ENCODE assay signal across 14 cellular contexts in the genomic region with DNA sequence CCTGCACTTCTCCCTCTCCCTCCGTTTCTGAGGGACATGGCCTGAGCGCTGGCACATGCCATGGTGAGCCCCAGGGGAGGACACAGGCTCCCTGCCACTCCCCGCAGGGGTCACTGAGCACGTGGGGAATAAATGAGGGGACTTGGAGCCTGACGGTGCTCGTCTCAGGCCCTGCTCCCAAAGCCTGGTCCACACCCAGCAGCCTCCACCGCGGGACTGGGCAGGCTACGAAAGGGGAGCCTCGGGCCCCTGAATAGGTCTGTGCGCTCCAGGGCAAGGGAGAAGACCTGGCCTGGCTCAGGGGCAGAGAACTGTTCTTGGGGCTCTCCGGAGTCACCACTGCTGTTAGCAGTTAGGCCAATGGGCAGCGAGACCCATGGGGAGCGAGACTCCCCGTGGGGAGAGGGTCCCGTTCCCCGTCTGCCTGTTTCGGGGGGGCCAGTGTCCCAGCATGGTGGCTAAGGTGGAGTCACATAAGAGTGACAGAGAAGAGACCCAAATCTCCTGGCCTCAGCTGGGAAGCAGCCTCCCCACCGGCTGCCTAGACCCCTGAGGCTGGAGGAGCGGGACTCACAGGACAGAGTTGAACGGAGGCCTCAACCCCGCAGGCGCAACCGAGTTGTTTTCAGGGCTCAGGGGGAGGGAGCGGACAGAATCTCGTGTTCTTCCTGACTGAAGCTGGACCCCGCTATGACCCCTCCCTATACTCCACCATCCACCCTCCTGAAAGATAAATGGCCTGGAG.
DNase-seq lines count a peak whose midpoint lies in the region; ATAC-seq and TF ChIP-seq lines count a peak whose summit lies in the region.
"Had no signal": no experiment of that assay in that cellular context is flagged by ENCODE, and none has a peak within 500 bp of the region (broad histone marks: within the 10 kb centered on the region; RNA-seq: fewer than 3 reads in every experiment).

No MANE protein-coding gene starts in this region.

- H3K36me3 Mint-ChIP-seq in chondrocyte (ENCODE audit: low read depth) = no peaks in the 10 kb centered on the region
- H3K36me3 Mint-ChIP-seq in activated naive CD4-positive, alpha-beta T cell treated with anti-CD3 and anti-CD28 coated beads, Interleukin-2, amount 50 U/mL, for 72 hours = no peaks in the 10 kb centered on the region

- H3K4me3 Mint-ChIP-seq in chondrocyte (ENCODE audit: unreplicated experiment) = no peak overlapping the region

- no peaks in the 10 kb centered on the region for H3K79me2 ChIP-seq in SK-N-SH (ENCODE audit: insufficient read depth)

- no peak for TF ChIP-seq RAD21 in SK-N-SH (IDR thresholded peaks at IDR 0.05; ENCODE audit: low read length)

- POLR2A ChIA-PET in SK-N-SH (lab: Yijun Ruan, JAX) = no interaction called here

- H3K27me3 ChIP-seq in SK-N-SH (ENCODE audit: insufficient read depth) = no peaks in the 10 kb centered on the region

- H3K27me3 Mint-ChIP-seq in chondrocyte (ENCODE audit: low read depth) = peaks cover 35% of the 10 kb centered on the region

- H3F3A ChIP-seq in SK-N-SH (replicated peaks; ENCODE audit: insufficient read depth) = no peaks in the 10 kb centered on the region

- H3K4me1 ChIP-seq in SK-N-SH (ENCODE audit: control insufficient read depth in 1 of 2, insufficient read depth in 2 of 2, low read depth in 1 of 2, low read length in 1 of 2) = peaks cover 0 to 11% of the 10 kb centered on the region in 2 experiments; a peak in 1 of 4 replicates

- no peak for ATAC-seq in SK-N-SH treated with all-trans-retinoic acid at 6 μM for 48 hours
- no peak for ATAC-seq in GM19467 (IDR thresholded peaks at IDR 0.05; ENCODE audit: unreplicated experiment)
- ATAC-seq in activated naive CD4-positive, alpha-beta T cell treated with anti-CD3 and anti-CD28 coated beads, Interleukin-2, amount 50 U/mL, for 72 hours = no peak
- no peak for ATAC-seq in GM18858 (IDR thresholded peaks at IDR 0.05; ENCODE audit: unreplicated experiment)
- ATAC-seq: HepG2 had no signal

- no peak overlapping the region for H2AFZ ChIP-seq in SK-N-SH (ENCODE audit: low read depth)

- H3K4me1 Mint-ChIP-seq in chondrocyte (ENCODE audit: low read depth) = no peaks in the 10 kb centered on the region

- no peaks in the 10 kb centered on the region for H3K9me3 ChIP-seq in SK-N-SH
- H3K9me3 ChIP-seq: MG63 had no signal

- no peak overlapping the region for H3K27ac ChIP-seq in SK-N-SH (ENCODE audit: low read depth in 2 of 2, low read length in 1 of 2)
- H3K27ac ChIP-seq: 22Rv1 had no signal

- H3K4me2 ChIP-seq in SK-N-SH = no peak overlapping the region

- no peak overlapping the region for H3K27ac Mint-ChIP-seq in chondrocyte (ENCODE audit: unreplicated experiment)
- no peak overlapping the region for H3K27ac Mint-ChIP-seq in activated naive CD4-positive, alpha-beta T cell treated with anti-CD3 and anti-CD28 coated beads, Interleukin-2, amount 50 U/mL, for 72 hours

- no peak for TF ChIP-seq EP300 in SK-N-SH (IDR thresholded peaks at IDR 0.05; ENCODE audit: borderline replicate concordance in 1 of 2, low read depth in 1 of 2, low read length in 1 of 2)

- no peak overlapping the region for H3K4me3 ChIP-seq in SK-N-SH (ENCODE audit: low read depth in 2 of 2, low read length in 1 of 2)
- H3K4me3 ChIP-seq: MG63 had no signal

- TF ChIP-seq CTCF in SK-N-SH (IDR thresholded peaks at IDR 0.05) = no peak
- no peak for TF ChIP-seq CTCF in chondrocyte (IDR thresholded peaks at IDR 0.05)

- WGBS in SK-N-SH (ENCODE audit: low lambda C conversion rate) = 62% methylated on average over 24 of the region's 27 CpGs

- no peaks in the 10 kb centered on the region for H3K36me3 ChIP-seq in SK-N-SH (replicated peaks in 1 of 2; ENCODE audit: control insufficient read depth in 1 of 2, insufficient read depth in 2 of 2, low read length in 1 of 2)
- H3K36me3 ChIP-seq: MG63 had no signal

- no peaks in the 10 kb centered on the region for H4K20me1 ChIP-seq in SK-N-SH (ENCODE audit: insufficient read depth)

- CTCF ChIA-PET in SK-N-SH (lab: Yijun Ruan, JAX) = no interaction called here

- H3K9ac ChIP-seq in SK-N-SH = no peak overlapping the region

- H3K9me3 Mint-ChIP-seq in chondrocyte (ENCODE audit: low read depth) = no peaks in the 10 kb centered on the region
- H3K9me3 Mint-ChIP-seq in activated naive CD4-positive, alpha-beta T cell treated with anti-CD3 and anti-CD28 coated beads, Interleukin-2, amount 50 U/mL, for 72 hours = no peaks in the 10 kb centered on the region

- DNase-seq in SK-N-SH (peak; percentile 42), chondrocyte (ENCODE audit: low spot score) (peak; percentile 74), left kidney (ENCODE audit: low read depth, low spot score) (peak; percentile 63), retina (peak; percentile 50)
- DNase-seq in activated naive CD4-positive, alpha-beta T cell treated with anti-CD3 and anti-CD28 coated beads, Interleukin-2, amount 50 U/mL, for 72 hours (ENCODE audit: low spot score in 2 of 2) = no peak
- DNase-seq: MG63, NCI-H1694 treated with DMSO at 0.1 percent for 48 hours, NCI-H774, SIG-M5 had no signal

- H3K9me2 ChIP-seq in SK-N-SH = no peaks in the 10 kb centered on the region

TF ChIP-seq in SK-N-SH, 30 proteins besides CTCF, POLR2A, EP300 and RAD21 (continues in another document):
- TF ChIP-seq, protein P1, sequence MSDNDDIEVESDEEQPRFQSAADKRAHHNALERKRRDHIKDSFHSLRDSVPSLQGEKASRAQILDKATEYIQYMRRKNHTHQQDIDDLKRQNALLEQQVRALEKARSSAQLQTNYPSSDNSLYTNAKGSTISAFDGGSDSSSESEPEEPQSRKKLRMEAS (IDR thresholded peaks at IDR 0.05; ENCODE audit: low read depth) = no peak
- TF ChIP-seq MXI1 (IDR thresholded peaks at IDR 0.05; ENCODE audit: low read depth, low read length) = no peak
- TF ChIP-seq ELF1 (IDR thresholded peaks at IDR 0.05) = no peak
- no peak for TF ChIP-seq MEF2A (IDR thresholded peaks at IDR 0.05; ENCODE audit: borderline replicate concordance, low read depth)
- no peak for TF ChIP-seq GATA2 (CRISPR knock-in tag; IDR thresholded peaks at IDR 0.05)
- TF ChIP-seq ZBTB33 (IDR thresholded peaks at IDR 0.05; ENCODE audit: borderline replicate concordance, low read depth) = no peak
- no peak for TF ChIP-seq EZH2phosphoT487 (IDR thresholded peaks at IDR 0.05; ENCODE audit: borderline replicate concordance, low read depth)
- TF ChIP-seq FOSL2 (IDR thresholded peaks at IDR 0.05; ENCODE audit: borderline replicate concordance, low read depth) = no peak
- no peak for TF ChIP-seq NFIC (IDR thresholded peaks at IDR 0.05; ENCODE audit: borderline replicate concordance)

TF ChIP-seq in SK-N-SH treated with all-trans-retinoic acid at 6 μM for 48 hours, 23 proteins besides CTCF, POLR2A, EP300 and RAD21 (continues in another document):
- TF ChIP-seq ZNF8 (CRISPR knock-in tag; IDR thresholded peaks at IDR 0.05) (no peak), OSR1 (CRISPR knock-in tag; IDR thresholded peaks at IDR 0.05) (no peak), ISL1 (CRISPR knock-in tag; IDR thresholded peaks at IDR 0.05) (no peak), ZC3H10 (CRISPR knock-in tag; IDR thresholded peaks at IDR 0.05) (no peak), SNAI2 (CRISPR knock-in tag; IDR thresholded peaks at IDR 0.05) (no peak), ZNF70 (CRISPR knock-in tag; IDR thresholded peaks at IDR 0.05) (no peak), TSHZ2 (CRISPR knock-in tag; IDR thresholded peaks at IDR 0.05) (no peak), POU6F1 (CRISPR knock-in tag; IDR thresholded peaks at IDR 0.05; ENCODE audit: borderline replicate concordance, low read depth) (no peak), GLIS3 (CRISPR knock-in tag; IDR thresholded peaks at IDR 0.05) (no peak), ZFP3 (CRISPR knock-in tag; IDR thresholded peaks at IDR 0.05) (no peak), ARNTL (CRISPR knock-in tag; IDR thresholded peaks at IDR 0.05; ENCODE audit: borderline replicate concordance, low read depth) (no peak), ZFP30 (CRISPR knock-in tag; IDR thresholded peaks at IDR 0.05) (no peak), TOX (CRISPR knock-in tag; IDR thresholded peaks at IDR 0.05; ENCODE audit: borderline replicate concordance) (no peak), CSDC2 (CRISPR knock-in tag; IDR thresholded peaks at IDR 0.05) (no peak)

Comparison
In these comparisons a context has a peak if more than half of its experiments do, and no peak if none do; other contexts are left out.
1. DNase-seq: peak in SK-N-SH (single experiment), chondrocyte (single experiment), left kidney (single experiment) and retina (single experiment); none in activated naive CD4-positive, alpha-beta T cell treated with anti-CD3 and anti-CD28 coated beads, Interleukin-2, amount 50 U/mL, for 72 hours (0 of 2).